Comparison of ENCODE assay signal across 8 cellular contexts in the genomic region with DNA sequence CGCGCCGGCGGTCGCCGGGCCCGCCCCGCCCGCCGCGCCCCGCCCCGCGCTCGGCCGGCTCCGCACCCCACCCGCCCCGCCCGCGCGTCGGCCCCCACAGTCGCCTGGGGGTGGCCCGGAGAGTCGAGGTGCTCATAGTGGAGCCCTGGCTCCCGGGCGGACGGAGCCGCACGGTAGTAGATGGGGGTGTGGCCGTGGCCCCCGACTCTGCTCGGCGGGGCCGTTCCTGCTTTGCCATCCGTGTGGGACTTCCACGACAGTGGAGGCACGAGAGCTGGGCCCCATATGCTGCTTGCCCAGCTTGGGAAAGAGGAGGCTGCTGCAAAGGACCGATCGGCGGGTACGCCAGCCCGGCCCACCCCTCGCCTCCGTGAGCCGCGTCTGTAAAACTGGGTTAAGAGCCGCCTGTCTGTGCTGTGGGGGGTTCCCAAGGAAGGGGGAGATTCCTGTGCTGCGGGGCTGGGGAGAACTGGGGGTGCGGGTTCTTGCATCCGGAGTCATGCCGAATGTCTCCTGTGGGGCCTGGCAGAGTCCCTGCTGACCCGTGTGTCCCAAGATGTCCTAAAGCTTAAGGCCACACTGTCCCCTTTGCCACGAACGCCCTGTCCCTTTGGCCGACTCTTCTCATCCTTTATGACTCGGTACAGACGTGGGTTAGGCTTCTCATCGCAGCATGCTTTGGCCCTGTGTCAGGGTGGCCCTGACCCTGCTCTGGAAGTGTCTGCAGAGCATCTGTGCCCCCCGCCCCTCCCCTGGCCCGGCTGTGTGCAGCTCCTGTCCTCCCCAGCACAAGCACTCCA. TPM values are rescaled to one million over a fixed set of nuclear protein-coding genes. Genes with fewer than 3 reads are reported as not detected.
DNase-seq lines count a peak whose midpoint lies in the region; ATAC-seq and TF ChIP-seq lines count a peak whose summit lies in the region.

A gene (plus strand): TSS at position 70 of the 800 bp plus-strand sequence. CDS start 12,639 bp downstream, outside the sequence.

- H3K4me3 ChIP-seq in OCI-LY3 (ENCODE audit: low read length) (peak within 1 kb of the TSS; percentile 95), mammary epithelial cell (replicated peaks in 1 of 3; ENCODE audit: insufficient read depth in 1 of 3, low read depth in 2 of 3, low read length in 3 of 3) (peak within 1 kb of the TSS; percentile 64 to 88 (median 68))

- H3K9me3 Mint-ChIP-seq in memory B cell (no peaks in the 10 kb centered on the region), type B pancreatic cell (no peaks in the 10 kb centered on the region)

- in situ Hi-C loops in mammary epithelial cell (cut with MboI; ENCODE audit: low sequenced_read_pairs in 2 of 2) = no loop called here

- H3K36me3 Mint-ChIP-seq in memory B cell = peaks cover 6% of the 10 kb centered on the region
- no peaks in the 10 kb centered on the region for H3K36me3 Mint-ChIP-seq in type B pancreatic cell

- no TSS peak for BruUV-seq in mammary epithelial cell (replicated peaks; lab: Mats Ljungman, UMichigan)

- peaks cover 8% of the 10 kb centered on the region for H3K36me3 ChIP-seq in OCI-LY3 (replicated peaks; ENCODE audit: low read depth, low read length)
- H3K36me3 ChIP-seq in mammary epithelial cell (ENCODE audit: insufficient read depth, low read length) = no peaks in the 10 kb centered on the region

- ATAC-seq in memory B cell (ENCODE audit: low read depth) = peak; percentile 23

- CTCF ChIA-PET in mammary epithelial cell (lab: Charles Lee; ENCODE audit: low non-redundant PET) = no interaction called here

- no peaks in the 10 kb centered on the region for H4K20me1 ChIP-seq in OCI-LY3 (ENCODE audit: insufficient read depth, low read length)
- H4K20me1 ChIP-seq in mammary epithelial cell (ENCODE audit: insufficient read depth, low read length) = no peaks in the 10 kb centered on the region

- peaks cover 34% of the 10 kb centered on the region for H3K4me1 ChIP-seq in OCI-LY3 (ENCODE audit: low read length)
- H3K4me1 ChIP-seq in mammary epithelial cell (ENCODE audit: insufficient read depth, low read length) = peaks cover 25% of the 10 kb centered on the region

- DNase-seq in GF-D8 (lab: John Stamatoyannopoulos, UW) = peak; percentile 52
- DNase-seq in mammary epithelial cell = no peak
- peak; percentile 64 to 68 for DNase-seq in memory B cell (ENCODE audit: low spot score in 2 of 2)
- DNase-seq in type B pancreatic cell (ENCODE audit: extremely low spot score, unreplicated experiment) = no peak
- DNase-seq in NCI-H446 treated with DMSO at 0.1 percent for 48 hours (lab: John Stamatoyannopoulos, UW) = no peak
- no peak for DNase-seq in KG1 (lab: John Stamatoyannopoulos, UW)
- DNase-seq in NCI-H1694 (lab: John Stamatoyannopoulos, UW) = no peak

- intact Hi-C loops in mammary epithelial cell (cut with micrococcal nuclease) = no loop called here

- 22% methylated on average over 10 of the region's 62 CpGs for WGBS in mammary epithelial cell (ENCODE audit: low coverage, missing lambda C conversion rate)

- H3K27ac Mint-ChIP-seq in memory B cell (peak within 1 kb of the TSS; percentile 96), type B pancreatic cell (no peak within 1 kb of the TSS)

- dilution Hi-C loops in mammary epithelial cell (cut with HindIII; ENCODE audit: low sequenced_read_pairs) = no loop called here

- H3K27me3 Mint-ChIP-seq in memory B cell = peaks cover 1% of the 10 kb centered on the region
- H3K27me3 Mint-ChIP-seq in type B pancreatic cell = peaks cover 32% of the 10 kb centered on the region

- TF ChIP-seq CTCF in OCI-LY3 (IDR thresholded peaks at IDR 0.05; ENCODE audit: low read depth, low read length) (no peak), mammary epithelial cell (conservative IDR thresholded peaks at IDR 0.05 in 1 of 2, IDR thresholded peaks at IDR 0.05 in 1 of 2; ENCODE audit: extremely low read depth in 1 of 2, insufficient read depth in 1 of 2, low read depth in 1 of 2, low read length in 2 of 2) (no peak), type B pancreatic cell (conservative IDR thresholded peaks at IDR 0.05) (no peak)

- peak within 1 kb of the TSS; percentile 91 for H3K27ac ChIP-seq in OCI-LY3 (ENCODE audit: low read length)
- no peak within 1 kb of the TSS for H3K27ac ChIP-seq in mammary epithelial cell (ENCODE audit: insufficient read depth, low read depth, low read length)

- H2AFZ ChIP-seq in OCI-LY3 (ENCODE audit: low read depth, low read length) (0 out of 2 replicates have a peak within 1 kb of the TSS, but pooled peaks have one; percentile 33), mammary epithelial cell (ENCODE audit: low read depth, low read length) (peak within 1 kb of the TSS; percentile 86)

- H3K9ac ChIP-seq in OCI-LY3 (ENCODE audit: low read length) (peak within 1 kb of the TSS; percentile 98), mammary epithelial cell (ENCODE audit: insufficient read depth, low read length) (peak within 1 kb of the TSS; percentile 32)

- H3K4me3 Mint-ChIP-seq in memory B cell (peak within 1 kb of the TSS; percentile 96), type B pancreatic cell (peak within 1 kb of the TSS; percentile 83)

- H3K4me1 Mint-ChIP-seq in memory B cell (peaks cover 42% of the 10 kb centered on the region), type B pancreatic cell (ENCODE audit: unreplicated experiment) (peaks cover 22% of the 10 kb centered on the region)

- peak within 1 kb of the TSS; percentile 99 for H3K4me2 ChIP-seq in OCI-LY3 (ENCODE audit: low read length)
- peak within 1 kb of the TSS; percentile 99 for H3K4me2 ChIP-seq in mammary epithelial cell (ENCODE audit: insufficient read depth, low read depth, low read length)

- H3K27me3 ChIP-seq in OCI-LY3 (ENCODE audit: low read depth, low read length) (peaks cover 16% of the 10 kb centered on the region), mammary epithelial cell (ENCODE audit: insufficient read depth, low read length) (peaks cover 7% of the 10 kb centered on the region)

- H3K79me2 ChIP-seq in OCI-LY3 (ENCODE audit: low read length) (peaks cover 34% of the 10 kb centered on the region), mammary epithelial cell (ENCODE audit: insufficient read depth, low read length) (peaks cover 8% of the 10 kb centered on the region)

- H3K9me3 ChIP-seq in OCI-LY3 (ENCODE audit: insufficient read depth, low read length) (no peaks in the 10 kb centered on the region), mammary epithelial cell (replicated peaks; ENCODE audit: insufficient read depth, low read length) (no peaks in the 10 kb centered on the region)

RNA-seq across cellular contexts. Expression of the gene that starts here (rescaled TPM):
- under 1 TPM; 0.38 to 0.50 TPM for total RNA-seq in mammary epithelial cell
- polyA plus RNA-seq in mammary epithelial cell = 0.24 TPM
- 0.21 TPM for polyA minus RNA-seq in mammary epithelial cell
- total RNA-seq in type B pancreatic cell (ENCODE audit: low replicate concordance) = 0.50 and 1.9 TPM in 2 replicates

Comparison
In these comparisons a context has a peak if more than half of its experiments do, and no peak if none do; other contexts are left out.
1. DNase-seq: peak in GF-D8 (single experiment) and memory B cell (2 of 2); none in mammary epithelial cell (single experiment), type B pancreatic cell (single experiment), NCI-H446 treated with DMSO at 0.1 percent for 48 hours (single experiment), KG1 (single experiment) and NCI-H1694 (single experiment).